8 cellular contexts compared by ENCODE assay signal in genomic region chr9:137127301-137128157, GRCh38. TPM values are rescaled to one million over a fixed set of nuclear protein-coding genes. Genes with fewer than 3 reads are reported as not detected.
DNase-seq lines count a peak whose midpoint lies in the region; ATAC-seq and TF ChIP-seq lines count a peak whose summit lies in the region.

No MANE protein-coding gene starts in this region.

- H3K9me3 Mint-ChIP-seq in activated B cell treated with CpG ODN at 0.5 μM for 24 hours = no peaks in the 10 kb centered on the region

- 31 to 32% methylated on average over 24 of the region's 24 CpGs for WGBS in heart right ventricle, 2 donors

- H3K27me3 ChIP-seq in heart right ventricle = peaks cover 0 to 19% (median 2%) of the 10 kb centered on the region in 7 donors
- H3K27me3 ChIP-seq in subcutaneous abdominal adipose tissue (ENCODE audit: control insufficient read depth in 5 of 5, insufficient read depth in 4 of 5, low read length in 5 of 5) = no peaks in the 10 kb centered on the region

- H3K4me3 ChIP-seq in heart right ventricle (peak overlapping the region in 8 of 10 donors; percentile 16 to 94 (median 44)), subcutaneous abdominal adipose tissue (ENCODE audit: low read depth in 1 of 5, low read length in 5 of 5) (peak overlapping the region in 3 of 5 donors; percentile 37 to 49 (median 39))

- H3K36me3 Mint-ChIP-seq in activated B cell treated with CpG ODN at 0.5 μM for 24 hours (ENCODE audit: low read depth) = peaks cover 2% of the 10 kb centered on the region

- H3K27ac ChIP-seq in heart right ventricle (peak overlapping the region in 7 of 10 donors; percentile 58 to 87 (median 70)), subcutaneous abdominal adipose tissue (ENCODE audit: low read depth, low read length) (no peak overlapping the region)

- peaks cover 0 to 15% (median 0%) of the 10 kb centered on the region in 11 donors for H3K9me3 ChIP-seq in heart right ventricle
- H3K9me3 ChIP-seq in subcutaneous abdominal adipose tissue (ENCODE audit: control insufficient read depth in 5 of 5, low read length in 5 of 5) = peaks cover 0 to 8% (median 4%) of the 10 kb centered on the region in 5 donors

- intact Hi-C loops in activated B cell treated with CpG ODN at 0.5 μM for 24 hours (cut with micrococcal nuclease) = loop anchor here (2.0 to 10.0 kb wide), 4 partner anchors 40 to 150 kb away; partner anchors contain the start of genes NPDC1, TOR4A and TPRN
- intact Hi-C loops in heart right ventricle (cut with DNase I) = no loop called here

- CTCF ChIA-PET in activated B cell treated with CpG ODN at 0.5 μM for 24 hours (lab: Charles Lee) = interaction anchor here (0.8 to 1.2 kb wide), 2 partner anchors 81 to 109 kb away, joined by 3 to 4 read pairs; no protein-coding TSS in a partner anchor

- TF ChIP-seq CTCF in activated B cell treated with CpG ODN at 0.5 μM for 24 hours (IDR thresholded peaks at IDR 0.05) (no peak), heart right ventricle (IDR thresholded peaks at IDR 0.05) (no peak)

- no peaks in the 10 kb centered on the region for H3K36me3 ChIP-seq in heart right ventricle
- H3K36me3 ChIP-seq in subcutaneous abdominal adipose tissue (ENCODE audit: control insufficient read depth in 5 of 5, insufficient read depth in 5 of 5, low read length in 5 of 5) = no peaks in the 10 kb centered on the region

- peak; percentile 40 to 49 for DNase-seq in stimulated activated CD4-positive, alpha-beta T cell treated with anti-CD3 and anti-CD28 coated beads, Interleukin-2, amount 100 ng/mL, for 24 hours
- DNase-seq in stimulated activated CD4-positive, alpha-beta T cell treated with anti-CD3 and anti-CD28 coated beads, Interleukin-12 subunit alpha, Interleukin-12 subunit beta, amount 100 ng/mL, for 4 hours = no peak
- DNase-seq in activated B cell treated with CpG ODN at 0.5 μM for 24 hours = no peak
- DNase-seq in heart right ventricle = no peak
- DNase-seq in NCI-H1694 (lab: John Stamatoyannopoulos, UW) = no peak
- no peak for DNase-seq in iPS-NIHi11 (ENCODE audit: low spot score)

- POLR2A ChIA-PET in activated B cell treated with CpG ODN at 0.5 μM for 24 hours (lab: Charles Lee) = interaction anchor here (0.6 to 3.5 kb wide), 19 partner anchors 9 to 449 kb away, joined by 3 to 42 read pairs (median 5); partner anchors contain the start of genes LRRC26, SSNA1 and TUBB4B

- ATAC-seq in activated B cell treated with CpG ODN at 0.5 μM for 24 hours (ENCODE audit: low read depth) (peak; percentile 8), heart right ventricle (peak in 3 of 8 donors; percentile 3 to 20 (median 12)), GM19397 (IDR thresholded peaks at IDR 0.05; ENCODE audit: unreplicated experiment) (no peak)

- H3K27ac Mint-ChIP-seq in activated B cell treated with CpG ODN at 0.5 μM for 24 hours = peak overlapping the region; percentile 88

- no peaks in the 10 kb centered on the region for H3K27me3 Mint-ChIP-seq in activated B cell treated with CpG ODN at 0.5 μM for 24 hours

- no peak overlapping the region for H3K9ac ChIP-seq in subcutaneous abdominal adipose tissue (ENCODE audit: low read length in 5 of 5)

- H3K4me1 Mint-ChIP-seq in activated B cell treated with CpG ODN at 0.5 μM for 24 hours = peaks cover 47% of the 10 kb centered on the region

- peak overlapping the region; percentile 82 for H3K4me3 Mint-ChIP-seq in activated B cell treated with CpG ODN at 0.5 μM for 24 hours

- H3K4me1 ChIP-seq in heart right ventricle (peaks cover 9 to 42% (median 28%) of the 10 kb centered on the region in 9 donors), subcutaneous abdominal adipose tissue (ENCODE audit: control insufficient read depth in 5 of 5, insufficient read depth in 5 of 5, low read length in 5 of 5) (peaks cover 0 to 40% (median 28%) of the 10 kb centered on the region in 5 donors)

RNA-seq across cellular contexts. Expression of gene GRIN1, which starts 11.4 kb away (rescaled TPM):
- total RNA-seq in activated B cell treated with CpG ODN at 0.5 μM for 24 hours = 0.22 TPM in 1 of 2 replicates, not detected in the other
- total RNA-seq in heart right ventricle = not detected
- not detected for polyA plus RNA-seq in heart right ventricle

RNA-seq across cellular contexts. Expression of gene DPP7, which starts 13.0 kb away (rescaled TPM):
- total RNA-seq in activated B cell treated with CpG ODN at 0.5 μM for 24 hours = 254 and 259 TPM in 2 replicates
- 100 to 1,000 TPM in 7 of 10 donors, 10 to 100 TPM in 3; 91.4 to 167 (median 118) TPM for total RNA-seq in heart right ventricle
- 100 to 1,000 TPM; 152 to 677 TPM for polyA plus RNA-seq in heart right ventricle

RNA-seq across cellular contexts. Expression of gene MAN1B1, which starts 40.7 kb away (rescaled TPM):
- total RNA-seq in activated B cell treated with CpG ODN at 0.5 μM for 24 hours (33.6 and 37.7 TPM in 2 replicates), heart right ventricle (10 to 100 TPM; 16.9 to 27.7 (median 20.9) TPM)
- 10 to 100 TPM; 25.5 to 71.4 TPM for polyA plus RNA-seq in heart right ventricle

RNA-seq across cellular contexts. Expression of gene LRRC26, which starts 42.3 kb away (rescaled TPM):
- total RNA-seq in activated B cell treated with CpG ODN at 0.5 μM for 24 hours = 0.31 TPM in 1 of 2 replicates, not detected in the other
- total RNA-seq in heart right ventricle = not detected
- not detected for polyA plus RNA-seq in heart right ventricle

RNA-seq across cellular contexts. Expression of gene TMEM210, which starts 44.3 kb away (rescaled TPM):
- total RNA-seq in activated B cell treated with CpG ODN at 0.5 μM for 24 hours (not detected in 2 replicates), heart right ventricle (not detected)
- polyA plus RNA-seq in heart right ventricle = not detected

Comparison
In these comparisons a context has a peak if more than half of its experiments do, and no peak if none do; other contexts are left out.
1. DNase-seq: peak in stimulated activated CD4-positive, alpha-beta T cell treated with anti-CD3 and anti-CD28 coated beads, Interleukin-2, amount 100 ng/mL, for 24 hours (2 of 2); none in stimulated activated CD4-positive, alpha-beta T cell treated with anti-CD3 and anti-CD28 coated beads, Interleukin-12 subunit alpha, Interleukin-12 subunit beta, amount 100 ng/mL, for 4 hours (single experiment), activated B cell treated with CpG ODN at 0.5 μM for 24 hours (single experiment), heart right ventricle (0 of 2), NCI-H1694 (single experiment) and iPS-NIHi11 (single experiment).